In genomic region chr18:10207682-10208081, GRCh38 we compare ENCODE assay signal across 23 cellular contexts.
"Had no signal": no experiment of that assay in that cellular context is flagged by ENCODE, and none has a peak within 500 bp of the region (broad histone marks: within the 10 kb centered on the region; RNA-seq: fewer than 3 reads in every experiment).

No MANE protein-coding gene starts in this region.

- FAIRE-seq: colon, kidney, small intestine had no signal

- H3K4me3 Mint-ChIP-seq: naive thymus-derived CD8-positive, alpha-beta T cell; nephron progenitor cell; stimulated activated naive CD8-positive, alpha-beta T cell treated with anti-CD3 and anti-CD28 coated beads, Interleukin-15, amount 100 ng/mL, for 72 hours had no signal

- H3K27me3 ChIP-seq: dorsolateral prefrontal cortex, left lung, ovary, right lobe of liver, suprapubic skin had no signal

- H3K9me3 Mint-ChIP-seq: naive thymus-derived CD8-positive, alpha-beta T cell; nephron progenitor cell; stimulated activated naive CD8-positive, alpha-beta T cell treated with anti-CD3 and anti-CD28 coated beads, Interleukin-15, amount 100 ng/mL, for 72 hours had no signal

- H3K4me1 ChIP-seq: psoas muscle, right lobe of liver had no signal

- DNase-seq: dorsolateral prefrontal cortex; effector CD4-positive, alpha-beta T cell; foreskin melanocyte; glutamatergic neuron; kidney; left lung; lower lobe of right lung; naive thymus-derived CD8-positive, alpha-beta T cell; nephron progenitor cell; occipital lobe; ovary; posterior cingulate gyrus; psoas muscle; right lobe of liver; small intestine; stimulated activated CD4-positive, alpha-beta T cell treated with anti-CD3 and anti-CD28 coated beads, Interleukin-15, amount 100 ng/mL, for 24 hours; stimulated activated CD4-positive, alpha-beta T cell treated with anti-CD3 and anti-CD28 coated beads, Interleukin-4, amount 100 ng/mL, for 1 hour; stimulated activated CD8-positive, alpha-beta memory T cell treated with anti-CD3 and anti-CD28 coated beads, Interleukin-4, amount 100 ng/mL, for 48 hours; stimulated activated naive CD4-positive, alpha-beta T cell; stimulated activated naive CD8-positive, alpha-beta T cell treated with anti-CD3 and anti-CD28 coated beads, Interleukin-15, amount 100 ng/mL, for 72 hours; trophoblast cell had no signal

- H3K27ac ChIP-seq: dorsolateral prefrontal cortex, left lung, lower lobe of right lung, ovary, psoas muscle, right lobe of liver, suprapubic skin had no signal

- H3K4me1 Mint-ChIP-seq: naive thymus-derived CD8-positive, alpha-beta T cell; stimulated activated naive CD8-positive, alpha-beta T cell treated with anti-CD3 and anti-CD28 coated beads, Interleukin-15, amount 100 ng/mL, for 72 hours had no signal

- H3K9me3 ChIP-seq: left lung, lower lobe of right lung, ovary, psoas muscle, right lobe of liver, suprapubic skin had no signal

- H3K36me3 ChIP-seq: left lung, lower lobe of right lung, ovary, right lobe of liver, suprapubic skin had no signal

- H3K27ac Mint-ChIP-seq: nephron progenitor cell; stimulated activated naive CD8-positive, alpha-beta T cell treated with anti-CD3 and anti-CD28 coated beads, Interleukin-15, amount 100 ng/mL, for 72 hours had no signal

- ATAC-seq: left lung; lower lobe of right lung; naive thymus-derived CD8-positive, alpha-beta T cell; psoas muscle; right lobe of liver; stimulated activated naive CD8-positive, alpha-beta T cell treated with anti-CD3 and anti-CD28 coated beads, Interleukin-15, amount 100 ng/mL, for 72 hours had no signal

- H3K4me3 ChIP-seq: dorsolateral prefrontal cortex, left lung, lower lobe of right lung, ovary, psoas muscle, right lobe of liver, suprapubic skin had no signal

- H3K36me3 Mint-ChIP-seq: naive thymus-derived CD8-positive, alpha-beta T cell had no signal
